In genomic region chr9:114500583-114501292, GRCh38 we compare ENCODE assay signal across 16 cellular contexts. TPM values are rescaled to one million over a fixed set of nuclear protein-coding genes. Genes with fewer than 3 reads are reported as not detected.
A peak's percentile ranks its signal among the peaks of the same experiment; 100 is the strongest.
DNase-seq lines count a peak whose midpoint lies in the region; ATAC-seq and TF ChIP-seq lines count a peak whose summit lies in the region.
"Had no signal": no experiment of that assay in that cellular context is flagged by ENCODE, and none has a peak within 500 bp of the region (broad histone marks: within the 10 kb centered on the region; RNA-seq: fewer than 3 reads in every experiment).

No MANE protein-coding gene starts in this region.

- peak overlapping the region; percentile 49; the same call in 1 of the 2 replicates for H3K27ac Mint-ChIP-seq in WTC11
- H3K27ac Mint-ChIP-seq: activated naive CD4-positive, alpha-beta T cell treated with anti-CD3 and anti-CD28 coated beads, Interleukin-2, amount 10 ng/mL, durations not matched to agents 7 days and 5 days; T-helper 2 cell treated with Interferon-gamma antibody and Interleukin-4, amounts not matched to agents 5 μg/mL and 100 μg/mL, for 36 hours had no signal

- H3K27me3 ChIP-seq in KMS-11 (ENCODE audit: insufficient read depth, low read depth) (no peaks in the 10 kb centered on the region), rectal smooth muscle tissue (ENCODE audit: control insufficient read depth, insufficient read depth, low read length) (no peaks in the 10 kb centered on the region)

- ATAC-seq in WTC11, result no peak
- ATAC-seq in GM21529 (IDR thresholded peaks at IDR 0.05; ENCODE audit: unreplicated experiment), result no peak
- no peak for ATAC-seq in omental fat pad (ENCODE audit: low FRiP score)
- ATAC-seq: activated T-cell treated with anti-CD3 and anti-CD28 coated beads, Interleukin-2, amount 50 U/mL, for 4 hours; PC-3 had no signal

- H3K27me3 Mint-ChIP-seq in WTC11 (ENCODE audit: low read depth), result peaks cover 14% of the 10 kb centered on the region

- H3K79me2 ChIP-seq in KMS-11 (ENCODE audit: insufficient read depth, low read depth), result peaks cover 92% of the 10 kb centered on the region

- TF ChIP-seq CTCF in KMS-11 (conservative IDR thresholded peaks at IDR 0.05; ENCODE audit: low read depth, low read length), result no peak
- no peak for TF ChIP-seq CTCF in WTC11 (IDR thresholded peaks at IDR 0.05)
- no peak for TF ChIP-seq CTCF in omental fat pad (IDR thresholded peaks at IDR 0.05)

- peak overlapping the region; percentile 18; the same call in 1 of the 2 replicates for H3K4me3 Mint-ChIP-seq in WTC11
- H3K4me3 Mint-ChIP-seq: activated naive CD4-positive, alpha-beta T cell treated with anti-CD3 and anti-CD28 coated beads, Interleukin-2, amount 10 ng/mL, durations not matched to agents 7 days and 5 days; activated T-cell treated with anti-CD3 and anti-CD28 coated beads, Interleukin-2, amount 50 U/mL, for 4 hours; immature natural killer cell; T-helper 2 cell treated with Interferon-gamma antibody and Interleukin-4, amounts not matched to agents 5 μg/mL and 100 μg/mL, for 36 hours had no signal

- no peaks in the 10 kb centered on the region for H3K36me3 Mint-ChIP-seq in WTC11
- H3K36me3 Mint-ChIP-seq: activated naive CD4-positive, alpha-beta T cell treated with anti-CD3 and anti-CD28 coated beads, Interleukin-2, amount 10 ng/mL, durations not matched to agents 7 days and 5 days; immature natural killer cell had no signal

- H3K27ac ChIP-seq in KMS-11, result peak overlapping the region; percentile 83
- peak overlapping the region; percentile 7 for H3K27ac ChIP-seq in rectal smooth muscle tissue (ENCODE audit: low read depth, low read length)

- no peak overlapping the region for H2AFZ ChIP-seq in KMS-11 (ENCODE audit: low read depth)

- H3K9me3 Mint-ChIP-seq in WTC11, result no peaks in the 10 kb centered on the region
- H3K9me3 Mint-ChIP-seq: activated naive CD4-positive, alpha-beta T cell treated with anti-CD3 and anti-CD28 coated beads, Interleukin-2, amount 10 ng/mL, durations not matched to agents 7 days and 5 days; activated T-cell treated with anti-CD3 and anti-CD28 coated beads, Interleukin-2, amount 50 U/mL, for 4 hours; immature natural killer cell; T-helper 2 cell treated with Interferon-gamma antibody and Interleukin-4, amounts not matched to agents 5 μg/mL and 100 μg/mL, for 36 hours had no signal

- H3K36me3 ChIP-seq in KMS-11 (ENCODE audit: insufficient read depth) (no peaks in the 10 kb centered on the region), rectal smooth muscle tissue (ENCODE audit: control insufficient read depth, insufficient read depth, low read length) (no peaks in the 10 kb centered on the region)

- peaks cover 44% of the 10 kb centered on the region for H3K4me1 Mint-ChIP-seq in WTC11

- CTCF ChIA-PET in WTC11 (lab: Charles Lee), result interaction anchor here (1.1 to 5.7 kb wide), 4 partner anchors 37 to 153 kb away, joined by 5 to 86 read pairs (median 16); no protein-coding TSS in a partner anchor

- POLR2A ChIA-PET in WTC11 (lab: Charles Lee), result no interaction called here

- H3K9ac ChIP-seq in KMS-11, result peak overlapping the region; percentile 67; the same call in 1 of the 2 replicates
- no peak overlapping the region for H3K9ac ChIP-seq in rectal smooth muscle tissue (ENCODE audit: low read length)
- H3K9ac ChIP-seq: parathyroid adenoma had no signal

- DNase-seq in WTC11 (ENCODE audit: low spot score), result no peak
- DNase-seq in inferior parietal cortex (ENCODE audit: extremely low spot score), result peak; percentile 45
- no peak for DNase-seq in NAMALWA (ENCODE audit: low spot score)
- DNase-seq in NCI-H345 treated with DMSO at 0.1 percent for 48 hours (lab: John Stamatoyannopoulos, UW; ENCODE audit: unreplicated experiment), result no peak
- no peak for DNase-seq in omental fat pad (ENCODE audit: low spot score)
- DNase-seq: activated naive CD4-positive, alpha-beta T cell treated with anti-CD3 and anti-CD28 coated beads, Interleukin-2, amount 10 ng/mL, durations not matched to agents 7 days and 5 days; activated T-cell treated with anti-CD3 and anti-CD28 coated beads, Interleukin-2, amount 50 U/mL, for 4 hours; immature natural killer cell; NCI-H748 treated with DMSO at 0.1 percent for 48 hours; stimulated activated CD4-positive, alpha-beta T cell treated with anti-CD3 and anti-CD28 coated beads, Interleukin-4, amount 100 ng/mL, for 24 hours had no signal

- no peaks in the 10 kb centered on the region for H4K20me1 ChIP-seq in KMS-11 (ENCODE audit: insufficient read depth)

- no peak overlapping the region for H3K4me3 ChIP-seq in KMS-11 (IDR thresholded peaks at IDR 0.05; ENCODE audit: insufficient read depth, low read depth, low read length)
- H3K4me3 ChIP-seq in rectal smooth muscle tissue (ENCODE audit: low read length), result no peak overlapping the region

- H3K4me1 ChIP-seq in KMS-11 (ENCODE audit: low read depth, poor library complexity, severe bottlenecking) (peaks cover 55% of the 10 kb centered on the region), rectal smooth muscle tissue (ENCODE audit: control insufficient read depth, insufficient read depth, low read length) (peaks cover 16% of the 10 kb centered on the region)
- H3K4me1 ChIP-seq: parathyroid adenoma had no signal

- peak overlapping the region; percentile 99 for H3K4me2 ChIP-seq in KMS-11

TF ChIP-seq in WTC11, 78 proteins besides CTCF, POLR2A, EP300 and RAD21:
- no peak for TF ChIP-seq TP53 (CRISPR knock-in tag; IDR thresholded peaks at IDR 0.05)
- no peak for TF ChIP-seq USF1 (CRISPR knock-in tag; IDR thresholded peaks at IDR 0.05)
- no peak for TF ChIP-seq ELF4 (CRISPR knock-in tag; IDR thresholded peaks at IDR 0.05; ENCODE audit: low read depth)
- no peak for TF ChIP-seq PRRX2 (CRISPR knock-in tag; IDR thresholded peaks at IDR 0.05)
- TF ChIP-seq NR2C2 (CRISPR knock-in tag; IDR thresholded peaks at IDR 0.05), result no peak

RNA-seq across cellular contexts. Expression of gene WHRN, which starts 4.5 kb away (rescaled TPM):
- total RNA-seq in WTC11 (2021) (20.6 to 24.3 TPM (median 23.3 TPM) in 3 replicates), omental fat pad (10 to 100 TPM in 1 of 4 donors, 1 to 10 TPM in 3; 3.0 to 15.5 (median 6.6) TPM)
